In genomic region chr2:240922982-240923537, GRCh38 we compare ENCODE assay signal across 1 cellular context.
TF ChIP-seq lines count a peak whose summit lies in the region.

No MANE protein-coding gene starts in this region.

TF ChIP-seq in HepG2, 621 proteins besides CTCF, POLR2A, EP300 and RAD21:
- TF ChIP-seq HIC2 (CRISPR knock-in tag; IDR thresholded peaks at IDR 0.05; ENCODE audit: low read depth) (no peak), HIVEP1 (CRISPR knock-in tag; IDR thresholded peaks at IDR 0.05) (no peak), FOSL2 (CRISPR knock-in tag; IDR thresholded peaks at IDR 0.05) (no peak), SUZ12 (IDR thresholded peaks at IDR 0.05; ENCODE audit: low read depth, low read length) (no peak), MXI1 (IDR thresholded peaks at IDR 0.05; ENCODE audit: borderline replicate concordance, low read depth, low read length) (no peak), PHF20 (CRISPR knock-in tag; IDR thresholded peaks at IDR 0.05) (no peak), GRHL1 (CRISPR knock-in tag; conservative IDR thresholded peaks at IDR 0.05) (no peak), ZNF790 (CRISPR knock-in tag; IDR thresholded peaks at IDR 0.05; ENCODE audit: borderline replicate concordance) (no peak), CENPT (CRISPR knock-in tag; IDR thresholded peaks at IDR 0.05; ENCODE audit: low read depth) (no peak), ZNF407 (CRISPR knock-in tag; IDR thresholded peaks at IDR 0.05; ENCODE audit: not compliant biosample characterization) (no peak), ZNF414 (CRISPR knock-in tag; IDR thresholded peaks at IDR 0.05) (no peak), ZNF24 (IDR thresholded peaks at IDR 0.05) (no peak), ZMYM3 (CRISPR knock-in tag; IDR thresholded peaks at IDR 0.05) (no peak), MIER3 (CRISPR knock-in tag; IDR thresholded peaks at IDR 0.05; ENCODE audit: borderline replicate concordance) (no peak), ZNF317 (CRISPR knock-in tag; IDR thresholded peaks at IDR 0.05) (no peak), CAMTA2 (CRISPR knock-in tag; IDR thresholded peaks at IDR 0.05; ENCODE audit: borderline replicate concordance) (no peak), GATAD2A (CRISPR knock-in tag; IDR thresholded peaks at IDR 0.05) (no peak), TARDBP (CRISPR knock-in tag; IDR thresholded peaks at IDR 0.05) (no peak), PITX1 (CRISPR knock-in tag; IDR thresholded peaks at IDR 0.05) (no peak)
TF ChIP-seq in HepG2: peak in this region for 0.
